ENCODE assay signal across 1 cellular context in the genomic region with DNA sequence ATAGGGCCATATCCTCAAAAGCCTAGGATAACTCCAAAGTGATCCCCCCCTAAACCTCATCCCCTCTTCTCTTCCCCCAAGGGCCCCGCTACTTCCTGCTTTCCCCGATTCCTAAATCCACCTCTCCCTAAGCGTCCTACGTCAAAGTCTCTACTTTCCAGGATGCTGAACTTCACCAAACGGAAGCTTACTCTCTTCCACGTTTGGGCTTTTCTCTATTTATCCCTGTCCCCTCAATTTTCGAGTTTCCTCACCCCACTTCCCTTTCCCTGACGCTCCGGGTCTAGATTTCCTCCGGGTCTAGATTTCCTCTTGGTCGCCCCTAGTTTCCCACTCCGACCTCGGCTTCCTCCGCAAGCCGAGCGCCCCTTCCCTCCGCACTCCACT.
TF ChIP-seq lines count a peak whose summit lies in the region.

No MANE protein-coding gene starts in this region.

TF ChIP-seq in HepG2, 621 proteins besides CTCF, POLR2A, EP300 and RAD21:
- TF ChIP-seq PCBP2 (optimal IDR thresholded peaks at IDR 0.05; ENCODE audit: low read depth, low read length, poor library complexity, severe bottlenecking) (peak; percentile 43), ZNF317 (CRISPR knock-in tag; IDR thresholded peaks at IDR 0.05) (no peak), KLF13 (CRISPR knock-in tag; IDR thresholded peaks at IDR 0.05) (no peak), ZNF747 (CRISPR knock-in tag; IDR thresholded peaks at IDR 0.05; ENCODE audit: borderline replicate concordance) (no peak), ZNF33A (CRISPR knock-in tag; IDR thresholded peaks at IDR 0.05; ENCODE audit: borderline replicate concordance) (peak; percentile 63; the same call in 1 of the 2 replicates), ZNF878 (CRISPR knock-in tag; IDR thresholded peaks at IDR 0.05) (0 out of 2 replicates have a peak, but pooled peaks have one; percentile 39), ZNF703 (CRISPR knock-in tag; IDR thresholded peaks at IDR 0.05; ENCODE audit: borderline replicate concordance) (peak; percentile 72; the same call in 1 of the 2 replicates), CCDC6 (CRISPR knock-in tag; IDR thresholded peaks at IDR 0.05) (0 out of 2 replicates have a peak, but pooled peaks have one; percentile 22), GABPB1 (CRISPR knock-in tag; IDR thresholded peaks at IDR 0.05) (no peak), SNAPC2 (CRISPR knock-in tag; IDR thresholded peaks at IDR 0.05) (no peak), GABPA (IDR thresholded peaks at IDR 0.05; ENCODE audit: low read depth, low read length) (peak; percentile 3; the same call in 1 of the 2 replicates), GABPA (CRISPR knock-in tag; IDR thresholded peaks at IDR 0.05; ENCODE audit: low read depth) (peak; percentile 74), MED8 (CRISPR knock-in tag; IDR thresholded peaks at IDR 0.05; ENCODE audit: insufficient replicate concordance) (no peak), ZNF264 (CRISPR knock-in tag; IDR thresholded peaks at IDR 0.05) (no peak), ZNF670 (CRISPR knock-in tag; IDR thresholded peaks at IDR 0.05; ENCODE audit: borderline replicate concordance) (0 out of 2 replicates have a peak, but pooled peaks have one; percentile 24), TBL1XR1 (IDR thresholded peaks at IDR 0.05; ENCODE audit: borderline replicate concordance, low read length, partially characterized antibody) (peak; percentile 0), ZNF619 (CRISPR knock-in tag; IDR thresholded peaks at IDR 0.05) (0 out of 2 replicates have a peak, but pooled peaks have one; percentile 10), NFE2L1 (CRISPR knock-in tag; IDR thresholded peaks at IDR 0.05; ENCODE audit: borderline replicate concordance) (no peak), ZFX (CRISPR knock-in tag; IDR thresholded peaks at IDR 0.05; ENCODE audit: low read depth) (no peak), FLYWCH1 (CRISPR knock-in tag; IDR thresholded peaks at IDR 0.05) (0 out of 2 replicates have a peak, but pooled peaks have one; percentile 27), PHF21A (CRISPR knock-in tag; IDR thresholded peaks at IDR 0.05) (peak; percentile 8; the same call in 1 of the 2 replicates), ZNF569 (CRISPR knock-in tag; IDR thresholded peaks at IDR 0.05; ENCODE audit: borderline replicate concordance) (0 out of 2 replicates have a peak, but pooled peaks have one; percentile 16), IRF2 (CRISPR knock-in tag; IDR thresholded peaks at IDR 0.05) (no peak), ARNT2 (CRISPR knock-in tag; IDR thresholded peaks at IDR 0.05; ENCODE audit: low read depth) (no peak), ZNF616 (CRISPR knock-in tag; IDR thresholded peaks at IDR 0.05; ENCODE audit: low read depth) (0 out of 2 replicates have a peak, but pooled peaks have one; percentile 12), DNMT1 (CRISPR knock-in tag; IDR thresholded peaks at IDR 0.05) (no peak), ZNF20 (CRISPR knock-in tag; IDR thresholded peaks at IDR 0.05) (0 out of 2 replicates have a peak, but pooled peaks have one; percentile 11), POLR2AphosphoS5 (IDR thresholded peaks at IDR 0.05; ENCODE audit: low read depth, low read length) (0 out of 2 replicates have a peak, but pooled peaks have one; percentile 42), CAMTA2 (CRISPR knock-in tag; IDR thresholded peaks at IDR 0.05; ENCODE audit: borderline replicate concordance) (0 out of 2 replicates have a peak, but pooled peaks have one; percentile 3), SRSF4 (IDR thresholded peaks at IDR 0.05; ENCODE audit: low read depth, low read length, poor library complexity, severe bottlenecking) (no peak), ZNF816 (CRISPR knock-in tag; IDR thresholded peaks at IDR 0.05; ENCODE audit: borderline replicate concordance) (peak; percentile 70), NR2F2 (IDR thresholded peaks at IDR 0.05; ENCODE audit: borderline replicate concordance, low read depth) (no peak), ZBTB20 (CRISPR knock-in tag; IDR thresholded peaks at IDR 0.05; ENCODE audit: borderline replicate concordance, low read depth) (peak; percentile 2; the same call in 1 of the 2 replicates), KDM5A (IDR thresholded peaks at IDR 0.05; ENCODE audit: borderline replicate concordance, low read length) (no peak; the same call in 1 of the 2 replicates), ELF1 (CRISPR knock-in tag; IDR thresholded peaks at IDR 0.05) (0 out of 2 replicates have a peak, but pooled peaks have one; percentile 37), ZNF850 (CRISPR knock-in tag; conservative IDR thresholded peaks at IDR 0.05) (0 out of 2 replicates have a peak, but pooled peaks have one; percentile 92)
- TF ChIP-seq, protein P1, sequence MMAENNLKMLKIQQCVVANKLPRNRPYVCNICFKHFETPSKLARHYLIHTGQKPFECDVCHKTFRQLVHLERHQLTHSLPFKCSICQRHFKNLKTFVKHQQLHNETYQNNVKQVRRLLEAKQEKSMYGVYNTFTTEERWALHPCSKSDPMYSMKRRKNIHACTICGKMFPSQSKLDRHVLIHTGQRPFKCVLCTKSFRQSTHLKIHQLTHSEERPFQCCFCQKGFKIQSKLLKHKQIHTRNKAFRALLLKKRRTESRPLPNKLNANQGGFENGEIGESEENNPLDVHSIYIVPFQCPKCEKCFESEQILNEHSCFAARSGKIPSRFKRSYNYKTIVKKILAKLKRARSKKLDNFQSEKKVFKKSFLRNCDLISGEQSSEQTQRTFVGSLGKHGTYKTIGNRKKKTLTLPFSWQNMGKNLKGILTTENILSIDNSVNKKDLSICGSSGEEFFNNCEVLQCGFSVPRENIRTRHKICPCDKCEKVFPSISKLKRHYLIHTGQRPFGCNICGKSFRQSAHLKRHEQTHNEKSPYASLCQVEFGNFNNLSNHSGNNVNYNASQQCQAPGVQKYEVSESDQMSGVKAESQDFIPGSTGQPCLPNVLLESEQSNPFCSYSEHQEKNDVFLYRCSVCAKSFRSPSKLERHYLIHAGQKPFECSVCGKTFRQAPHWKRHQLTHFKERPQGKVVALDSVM (CRISPR knock-in tag; IDR thresholded peaks at IDR 0.05): peak; percentile 71
- TF ChIP-seq, protein P2, sequence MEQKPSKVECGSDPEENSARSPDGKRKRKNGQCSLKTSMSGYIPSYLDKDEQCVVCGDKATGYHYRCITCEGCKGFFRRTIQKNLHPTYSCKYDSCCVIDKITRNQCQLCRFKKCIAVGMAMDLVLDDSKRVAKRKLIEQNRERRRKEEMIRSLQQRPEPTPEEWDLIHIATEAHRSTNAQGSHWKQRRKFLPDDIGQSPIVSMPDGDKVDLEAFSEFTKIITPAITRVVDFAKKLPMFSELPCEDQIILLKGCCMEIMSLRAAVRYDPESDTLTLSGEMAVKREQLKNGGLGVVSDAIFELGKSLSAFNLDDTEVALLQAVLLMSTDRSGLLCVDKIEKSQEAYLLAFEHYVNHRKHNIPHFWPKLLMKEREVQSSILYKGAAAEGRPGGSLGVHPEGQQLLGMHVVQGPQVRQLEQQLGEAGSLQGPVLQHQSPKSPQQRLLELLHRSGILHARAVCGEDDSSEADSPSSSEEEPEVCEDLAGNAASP (CRISPR knock-in tag; IDR thresholded peaks at IDR 0.05; ENCODE audit: borderline replicate concordance): no peak
- TF ChIP-seq, protein P3, sequence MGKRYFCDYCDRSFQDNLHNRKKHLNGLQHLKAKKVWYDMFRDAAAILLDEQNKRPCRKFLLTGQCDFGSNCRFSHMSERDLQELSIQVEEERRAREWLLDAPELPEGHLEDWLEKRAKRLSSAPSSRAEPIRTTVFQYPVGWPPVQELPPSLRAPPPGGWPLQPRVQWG (CRISPR knock-in tag; IDR thresholded peaks at IDR 0.05; ENCODE audit: borderline replicate concordance, low read depth): no peak
- TF ChIP-seq, protein P4, sequence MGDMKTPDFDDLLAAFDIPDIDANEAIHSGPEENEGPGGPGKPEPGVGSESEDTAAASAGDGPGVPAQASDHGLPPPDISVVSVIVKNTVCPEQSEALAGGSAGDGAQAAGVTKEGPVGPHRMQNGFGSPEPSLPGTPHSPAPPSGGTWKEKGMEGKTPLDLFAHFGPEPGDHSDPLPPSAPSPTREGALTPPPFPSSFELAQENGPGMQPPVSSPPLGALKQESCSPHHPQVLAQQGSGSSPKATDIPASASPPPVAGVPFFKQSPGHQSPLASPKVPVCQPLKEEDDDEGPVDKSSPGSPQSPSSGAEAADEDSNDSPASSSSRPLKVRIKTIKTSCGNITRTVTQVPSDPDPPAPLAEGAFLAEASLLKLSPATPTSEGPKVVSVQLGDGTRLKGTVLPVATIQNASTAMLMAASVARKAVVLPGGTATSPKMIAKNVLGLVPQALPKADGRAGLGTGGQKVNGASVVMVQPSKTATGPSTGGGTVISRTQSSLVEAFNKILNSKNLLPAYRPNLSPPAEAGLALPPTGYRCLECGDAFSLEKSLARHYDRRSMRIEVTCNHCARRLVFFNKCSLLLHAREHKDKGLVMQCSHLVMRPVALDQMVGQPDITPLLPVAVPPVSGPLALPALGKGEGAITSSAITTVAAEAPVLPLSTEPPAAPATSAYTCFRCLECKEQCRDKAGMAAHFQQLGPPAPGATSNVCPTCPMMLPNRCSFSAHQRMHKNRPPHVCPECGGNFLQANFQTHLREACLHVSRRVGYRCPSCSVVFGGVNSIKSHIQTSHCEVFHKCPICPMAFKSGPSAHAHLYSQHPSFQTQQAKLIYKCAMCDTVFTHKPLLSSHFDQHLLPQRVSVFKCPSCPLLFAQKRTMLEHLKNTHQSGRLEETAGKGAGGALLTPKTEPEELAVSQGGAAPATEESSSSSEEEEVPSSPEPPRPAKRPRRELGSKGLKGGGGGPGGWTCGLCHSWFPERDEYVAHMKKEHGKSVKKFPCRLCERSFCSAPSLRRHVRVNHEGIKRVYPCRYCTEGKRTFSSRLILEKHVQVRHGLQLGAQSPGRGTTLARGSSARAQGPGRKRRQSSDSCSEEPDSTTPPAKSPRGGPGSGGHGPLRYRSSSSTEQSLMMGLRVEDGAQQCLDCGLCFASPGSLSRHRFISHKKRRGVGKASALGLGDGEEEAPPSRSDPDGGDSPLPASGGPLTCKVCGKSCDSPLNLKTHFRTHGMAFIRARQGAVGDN (CRISPR knock-in tag; IDR thresholded peaks at IDR 0.05): no peak
- TF ChIP-seq, protein P5, sequence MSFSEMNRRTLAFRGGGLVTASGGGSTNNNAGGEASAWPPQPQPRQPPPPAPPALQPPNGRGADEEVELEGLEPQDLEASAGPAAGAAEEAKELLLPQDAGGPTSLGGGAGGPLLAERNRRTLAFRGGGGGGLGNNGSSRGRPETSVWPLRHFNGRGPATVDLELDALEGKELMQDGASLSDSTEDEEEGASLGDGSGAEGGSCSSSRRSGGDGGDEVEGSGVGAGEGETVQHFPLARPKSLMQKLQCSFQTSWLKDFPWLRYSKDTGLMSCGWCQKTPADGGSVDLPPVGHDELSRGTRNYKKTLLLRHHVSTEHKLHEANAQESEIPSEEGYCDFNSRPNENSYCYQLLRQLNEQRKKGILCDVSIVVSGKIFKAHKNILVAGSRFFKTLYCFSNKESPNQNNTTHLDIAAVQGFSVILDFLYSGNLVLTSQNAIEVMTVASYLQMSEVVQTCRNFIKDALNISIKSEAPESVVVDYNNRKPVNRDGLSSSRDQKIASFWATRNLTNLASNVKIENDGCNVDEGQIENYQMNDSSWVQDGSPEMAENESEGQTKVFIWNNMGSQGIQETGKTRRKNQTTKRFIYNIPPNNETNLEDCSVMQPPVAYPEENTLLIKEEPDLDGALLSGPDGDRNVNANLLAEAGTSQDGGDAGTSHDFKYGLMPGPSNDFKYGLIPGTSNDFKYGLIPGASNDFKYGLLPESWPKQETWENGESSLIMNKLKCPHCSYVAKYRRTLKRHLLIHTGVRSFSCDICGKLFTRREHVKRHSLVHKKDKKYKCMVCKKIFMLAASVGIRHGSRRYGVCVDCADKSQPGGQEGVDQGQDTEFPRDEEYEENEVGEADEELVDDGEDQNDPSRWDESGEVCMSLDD (CRISPR knock-in tag; IDR thresholded peaks at IDR 0.05; ENCODE audit: borderline replicate concordance): no peak
- TF ChIP-seq, protein P6, sequence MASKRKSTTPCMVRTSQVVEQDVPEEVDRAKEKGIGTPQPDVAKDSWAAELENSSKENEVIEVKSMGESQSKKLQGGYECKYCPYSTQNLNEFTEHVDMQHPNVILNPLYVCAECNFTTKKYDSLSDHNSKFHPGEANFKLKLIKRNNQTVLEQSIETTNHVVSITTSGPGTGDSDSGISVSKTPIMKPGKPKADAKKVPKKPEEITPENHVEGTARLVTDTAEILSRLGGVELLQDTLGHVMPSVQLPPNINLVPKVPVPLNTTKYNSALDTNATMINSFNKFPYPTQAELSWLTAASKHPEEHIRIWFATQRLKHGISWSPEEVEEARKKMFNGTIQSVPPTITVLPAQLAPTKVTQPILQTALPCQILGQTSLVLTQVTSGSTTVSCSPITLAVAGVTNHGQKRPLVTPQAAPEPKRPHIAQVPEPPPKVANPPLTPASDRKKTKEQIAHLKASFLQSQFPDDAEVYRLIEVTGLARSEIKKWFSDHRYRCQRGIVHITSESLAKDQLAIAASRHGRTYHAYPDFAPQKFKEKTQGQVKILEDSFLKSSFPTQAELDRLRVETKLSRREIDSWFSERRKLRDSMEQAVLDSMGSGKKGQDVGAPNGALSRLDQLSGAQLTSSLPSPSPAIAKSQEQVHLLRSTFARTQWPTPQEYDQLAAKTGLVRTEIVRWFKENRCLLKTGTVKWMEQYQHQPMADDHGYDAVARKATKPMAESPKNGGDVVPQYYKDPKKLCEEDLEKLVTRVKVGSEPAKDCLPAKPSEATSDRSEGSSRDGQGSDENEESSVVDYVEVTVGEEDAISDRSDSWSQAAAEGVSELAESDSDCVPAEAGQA (IDR thresholded peaks at IDR 0.05; ENCODE audit: low read depth): no peak
- TF ChIP-seq, protein P6 (CRISPR knock-in tag; IDR thresholded peaks at IDR 0.05; ENCODE audit: borderline replicate concordance): no peak
- TF ChIP-seq, protein P7, sequence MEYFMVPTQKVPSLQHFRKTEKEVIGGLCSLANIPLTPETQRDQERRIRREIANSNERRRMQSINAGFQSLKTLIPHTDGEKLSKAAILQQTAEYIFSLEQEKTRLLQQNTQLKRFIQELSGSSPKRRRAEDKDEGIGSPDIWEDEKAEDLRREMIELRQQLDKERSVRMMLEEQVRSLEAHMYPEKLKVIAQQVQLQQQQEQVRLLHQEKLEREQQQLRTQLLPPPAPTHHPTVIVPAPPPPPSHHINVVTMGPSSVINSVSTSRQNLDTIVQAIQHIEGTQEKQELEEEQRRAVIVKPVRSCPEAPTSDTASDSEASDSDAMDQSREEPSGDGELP (IDR thresholded peaks at IDR 0.05; ENCODE audit: borderline replicate concordance, low read depth): no peak
